18 cellular contexts compared by ENCODE assay signal in the genomic region with DNA sequence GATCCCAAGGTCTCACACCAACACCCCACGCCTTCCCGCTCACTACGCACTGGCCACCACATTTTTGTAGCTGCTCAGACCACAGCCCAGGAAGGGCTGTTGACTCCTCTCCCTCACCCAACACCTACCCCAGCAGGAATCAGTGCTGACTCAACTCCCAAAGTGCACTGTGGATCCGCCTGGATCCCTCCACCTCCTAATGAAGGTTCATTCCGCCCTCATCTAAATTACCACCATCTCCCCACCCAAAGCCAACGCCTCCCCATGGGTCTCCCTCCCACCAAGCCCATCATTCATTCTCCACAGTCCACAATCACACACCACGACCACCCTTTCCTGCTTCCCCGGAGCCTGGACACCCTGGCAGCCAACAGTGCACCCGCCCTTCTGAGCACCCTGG. TPM values are rescaled to one million over a fixed set of nuclear protein-coding genes. Genes with fewer than 3 reads are reported as not detected.
"Had no signal": no experiment of that assay in that cellular context is flagged by ENCODE, and none has a peak within 500 bp of the region (broad histone marks: within the 10 kb centered on the region; RNA-seq: fewer than 3 reads in every experiment).

No MANE protein-coding gene starts in this region.

- H3K27ac ChIP-seq: colonic mucosa, esophagus squamous epithelium, gastroesophageal sphincter, neutrophil, upper lobe of left lung, uterus had no signal

- H3K27me3 ChIP-seq: colonic mucosa, upper lobe of left lung, uterus had no signal

- H3K4me3 ChIP-seq: colonic mucosa, esophagus squamous epithelium, gastroesophageal sphincter, lung, smooth muscle cell, upper lobe of left lung, uterus had no signal

- H3K4me1 ChIP-seq: colonic mucosa, upper lobe of left lung, uterus had no signal

- H3K9me3 ChIP-seq: colonic mucosa, esophagus squamous epithelium, neutrophil, upper lobe of left lung, uterus had no signal

- H3K36me3 ChIP-seq: colonic mucosa, esophagus squamous epithelium, gastroesophageal sphincter, neutrophil, upper lobe of left lung, uterus had no signal

- H3K4me2 ChIP-seq: smooth muscle cell had no signal

- DNase-seq: colonic mucosa; dermis blood vessel endothelial cell; esophagus squamous epithelium; foreskin fibroblast; kidney; left cardiac atrium; left ventricle myocardium superior; mesendoderm; naive B cell; stimulated activated CD4-positive, alpha-beta T cell treated with anti-CD3 and anti-CD28 coated beads, Interleukin-2, amount 100 ng/mL, for 48 hours; stimulated activated naive CD4-positive, alpha-beta T cell treated with Interleukin-2 at 50 U/mL for 16 hours; upper lobe of left lung; uterus had no signal

- ATAC-seq: gastroesophageal sphincter, left cardiac atrium, left ventricle myocardium superior had no signal

RNA-seq across cellular contexts. Expression of gene OLFM1, which starts 57.8 kb away (rescaled TPM):
- total RNA-seq: epithelial cell of proximal tubule had no signal
